Comparison of ENCODE assay signal across 17 cellular contexts in the genomic region with DNA sequence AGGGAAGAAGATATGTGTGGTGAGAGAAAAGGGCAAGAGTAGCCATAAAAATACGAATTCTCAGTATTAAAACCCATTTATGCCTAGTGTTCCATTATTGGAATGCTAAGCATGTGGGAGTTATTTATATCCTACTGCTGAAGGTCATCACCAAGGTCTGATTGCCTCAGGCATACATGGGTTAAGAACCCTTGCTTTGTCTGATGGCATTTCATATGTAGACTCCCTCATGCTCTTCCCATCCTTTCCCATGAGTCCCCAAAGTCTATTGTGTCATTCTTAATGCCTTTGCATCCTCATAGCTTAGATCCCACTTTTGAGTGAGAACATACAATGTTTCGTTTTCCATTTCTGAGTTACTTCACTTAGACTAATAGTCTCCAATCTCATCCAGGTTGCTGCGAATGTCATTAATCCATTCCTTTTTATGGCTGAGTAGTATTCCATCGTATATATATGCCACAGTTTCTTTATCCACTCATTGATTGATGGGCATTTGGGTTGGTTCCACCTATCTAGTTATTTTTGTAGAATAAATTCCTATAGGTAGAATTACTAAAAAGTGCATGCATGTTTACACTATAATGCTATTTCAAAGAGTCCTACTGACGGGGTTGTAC.
DNase-seq lines count a peak whose midpoint lies in the region; ATAC-seq and TF ChIP-seq lines count a peak whose summit lies in the region.
"Had no signal": no experiment of that assay in that cellular context is flagged by ENCODE, and none has a peak within 500 bp of the region (broad histone marks: within the 10 kb centered on the region; RNA-seq: fewer than 3 reads in every experiment).

No MANE protein-coding gene starts in this region.

- in situ Hi-C loops in IMR-90 (cut with MboI; ENCODE audit: low sequenced_read_pairs) (no loop called here), SK-MEL-5 (cut with HindIII; ENCODE audit: low pct_unique_long_range_greater_than_20kb, low sequenced_read_pairs) (no loop called here), G401 (cut with HindIII; ENCODE audit: low sequenced_read_pairs) (no loop called here)

- ATAC-seq in heart left ventricle (no peak), IMR-90 (ENCODE audit: low read depth) (peak; percentile 29; the same call in 1 of the 2 replicates)
- ATAC-seq: A549 had no signal

- POLR2A ChIA-PET in IMR-90 (lab: Charles Lee; ENCODE audit: unreplicated experiment): no interaction called here

- TF ChIP-seq CTCF in cardiac muscle cell (IDR thresholded peaks at IDR 0.05; ENCODE audit: low read depth, low read length) (no peak), heart left ventricle (IDR thresholded peaks at IDR 0.05) (no peak), IMR-90 (conservative IDR thresholded peaks at IDR 0.05; ENCODE audit: low read depth, low read length) (no peak)

- H2AFZ ChIP-seq in IMR-90 (replicated peaks; ENCODE audit: low read length, poor library complexity): no peak overlapping the region
- H2AFZ ChIP-seq: GM23248 had no signal

- H4K20me1 ChIP-seq in IMR-90 (ENCODE audit: insufficient read depth, low read length): no peaks in the 10 kb centered on the region
- H4K20me1 ChIP-seq: BLaER1 had no signal

- TF ChIP-seq POLR2A in heart left ventricle (IDR thresholded peaks at IDR 0.05) (no peak), IMR-90 (IDR thresholded peaks at IDR 0.05; ENCODE audit: low read depth, low read length) (no peak)

- CTCF ChIA-PET in IMR-90 (lab: Yijun Ruan, JAX): no interaction called here

- no peak overlapping the region for H4K91ac ChIP-seq in IMR-90 (ENCODE audit: insufficient read depth, low read depth, low read length)

- H4K5ac ChIP-seq in IMR-90 (ENCODE audit: low read depth, low read length): no peak overlapping the region

- H2AK5ac ChIP-seq in IMR-90 (ENCODE audit: low read depth, low read length): no peak overlapping the region

- TF ChIP-seq RAD21 in IMR-90 (IDR thresholded peaks at IDR 0.05; ENCODE audit: low read length): no peak

- no peaks in the 10 kb centered on the region for H3K27me3 ChIP-seq in cardiac muscle cell
- no peaks in the 10 kb centered on the region for H3K27me3 ChIP-seq in heart left ventricle
- peaks cover 5% of the 10 kb centered on the region for H3K27me3 ChIP-seq in IMR-90 (ENCODE audit: control insufficient read depth, insufficient read depth, low read length)
- H3K27me3 ChIP-seq: BLaER1 had no signal

- no peak overlapping the region for H3K4me2 ChIP-seq in IMR-90 (ENCODE audit: low read depth, low read length)
- H3K4me2 ChIP-seq: A549, BLaER1 had no signal

- H2BK5ac ChIP-seq in IMR-90 (ENCODE audit: low read depth, low read length, poor library complexity, severe bottlenecking): no peak overlapping the region

- H3K27ac ChIP-seq in cardiac muscle cell (peak overlapping the region; percentile 82), heart left ventricle (no peak overlapping the region), IMR-90 (ENCODE audit: insufficient read depth, low read length) (no peak overlapping the region)
- H3K27ac ChIP-seq: 22Rv1, A549, BLaER1, GM23248, HL-60 had no signal

- H3K36me3 ChIP-seq in cardiac muscle cell (no peaks in the 10 kb centered on the region), heart left ventricle (no peaks in the 10 kb centered on the region), IMR-90 (ENCODE audit: control insufficient read depth, insufficient read depth, low read length) (no peaks in the 10 kb centered on the region)
- H3K36me3 ChIP-seq: BLaER1 had no signal

- 87 to 90% (median 90%) methylated on average over 5 of the region's 5 CpGs for WGBS in heart left ventricle, 4 donors
- no CpG with 5 or more reads among the region's 5 CpGs for WGBS in IMR-90 (ENCODE audit: extremely low coverage in 2 of 2, insufficient read length in 1 of 2), 2 experiments

- H2AK9ac ChIP-seq in IMR-90 (replicated peaks; ENCODE audit: low read depth, low read length, poor library complexity): no peak overlapping the region

- H3K4me3 ChIP-seq in cardiac muscle cell (no peak overlapping the region), heart left ventricle (no peak overlapping the region), IMR-90 (ENCODE audit: insufficient read depth, low read depth, low read length) (no peak overlapping the region)
- H3K4me3 ChIP-seq: A549, BLaER1, GM23248 had no signal

- H3K4ac ChIP-seq in IMR-90 (ENCODE audit: low read depth, low read length): no peak overlapping the region

- H3K79me1 ChIP-seq in IMR-90 (ENCODE audit: low read depth in 1 of 2, low read length in 2 of 2): no peaks in the 10 kb centered on the region

- dilution Hi-C loops in IMR-90 (cut with HindIII; ENCODE audit: low sequenced_read_pairs, unreplicated experiment): no loop called here

- no peak overlapping the region for H3K9ac ChIP-seq in IMR-90 (ENCODE audit: low read depth, low read length)
- H3K9ac ChIP-seq: BLaER1, GM23248 had no signal

- DNase-seq in cardiac muscle cell (ENCODE audit: low read depth in 1 of 2, low spot score in 1 of 2) (no peak), heart left ventricle (no peak), IMR-90 (no peak), SK-MEL-5 (ENCODE audit: low read depth, low spot score) (peak; percentile 80), AG20443 (ENCODE audit: low spot score) (no peak), hypothalamus (lab: John Stamatoyannopoulos, UW) (no peak), G401 (ENCODE audit: low spot score) (no peak)
- DNase-seq: CD4-positive, alpha-beta memory T cell; DMS153; DMS79; GM23248; HCEC 1CT; HFFc6 had no signal

- H2BK120ac ChIP-seq in IMR-90 (ENCODE audit: low read depth, low read length): no peak overlapping the region

- intact Hi-C loops in heart left ventricle (cut with DNase I) (no loop called here), IMR-90 (cut with micrococcal nuclease) (no loop called here)

- no peak overlapping the region for H4K8ac ChIP-seq in IMR-90 (ENCODE audit: low read depth in 2 of 2, low read length in 2 of 2)

- no TSS peak for BruUV-seq in IMR-90 (replicated peaks; lab: Mats Ljungman, UMichigan)

- H3K9me3 ChIP-seq in cardiac muscle cell (ENCODE audit: low read depth) (no peaks in the 10 kb centered on the region), heart left ventricle (peaks cover 0 to 38% (median 8%) of the 10 kb centered on the region in 12 donors), IMR-90 (ENCODE audit: control insufficient read depth, insufficient read depth, low read length) (peaks cover 12% of the 10 kb centered on the region)

- H3K56ac ChIP-seq in IMR-90 (ENCODE audit: extremely low read depth, insufficient read depth, low read length): no peak overlapping the region

- H3K9me1 ChIP-seq in IMR-90 (ENCODE audit: insufficient read depth, low read length): no peaks in the 10 kb centered on the region

- H3K4me1 ChIP-seq in cardiac muscle cell (ENCODE audit: low read depth): peaks cover 5% of the 10 kb centered on the region
- no peaks in the 10 kb centered on the region for H3K4me1 ChIP-seq in heart left ventricle
- H3K4me1 ChIP-seq in IMR-90 (ENCODE audit: control insufficient read depth, insufficient read depth, low read length): peaks cover 2% of the 10 kb centered on the region; the same call in 1 of the 2 replicates
- H3K4me1 ChIP-seq: A549 had no signal

- no peak overlapping the region for H3K18ac ChIP-seq in IMR-90 (ENCODE audit: low read depth, low read length)

- H3K14ac ChIP-seq in IMR-90 (replicated peaks; ENCODE audit: low read depth, low read length): no peak overlapping the region

- no peak overlapping the region for H3K23ac ChIP-seq in IMR-90 (ENCODE audit: low read depth, low read length)

- H2BK20ac ChIP-seq in IMR-90 (ENCODE audit: low read depth, low read length): no peak overlapping the region

- H2BK15ac ChIP-seq in IMR-90 (ENCODE audit: low read depth, low read length): no peak overlapping the region

TF ChIP-seq in IMR-90, 13 proteins besides CTCF, POLR2A, EP300 and RAD21:
- no peak for TF ChIP-seq SMC3 (IDR thresholded peaks at IDR 0.05; ENCODE audit: low read depth, low read length)
- no peak for TF ChIP-seq MAFK (IDR thresholded peaks at IDR 0.05; ENCODE audit: low read depth, low read length)
